Comparison of ENCODE assay signal across 1 cellular context in genomic region chr10:114486938-114487814, GRCh38.
TF ChIP-seq lines count a peak whose summit lies in the region.

No MANE protein-coding gene starts in this region.

TF ChIP-seq in SK-N-SH, 30 proteins besides CTCF, POLR2A, EP300 and RAD21 (continued from another document):
- TF ChIP-seq MAX (IDR thresholded peaks at IDR 0.05; ENCODE audit: low read depth), result no peak
